In genomic region chr7:47406766-47407129, GRCh38 we compare ENCODE assay signal across 14 cellular contexts.
DNase-seq lines count a peak whose midpoint lies in the region; ATAC-seq, FAIRE-seq and TF ChIP-seq lines count a peak whose summit lies in the region.
"Had no signal": no experiment of that assay in that cellular context is flagged by ENCODE, and none has a peak within 500 bp of the region (broad histone marks: within the 10 kb centered on the region; RNA-seq: fewer than 3 reads in every experiment).

No MANE protein-coding gene starts in this region.

- H3K9ac ChIP-seq in HepG2 (ENCODE audit: insufficient read depth, low read depth, low read length) = no peak overlapping the region
- no peak overlapping the region for H3K9ac ChIP-seq in rectal smooth muscle tissue (ENCODE audit: low read length)
- H3K9ac ChIP-seq: SK-N-SH had no signal

- H3K4me3 ChIP-seq in HepG2 (replicated peaks in 1 of 3; ENCODE audit: insufficient read depth in 1 of 3, low read depth in 2 of 3, low read length in 3 of 3) (no peak overlapping the region), rectal smooth muscle tissue (ENCODE audit: low read length) (no peak overlapping the region), uterus (no peak overlapping the region)

- POLR2A ChIA-PET in HepG2 (lab: Yijun Ruan, JAX) = no interaction called here

- DNase-seq in NCI-H1092 treated with DMSO at 0.1 percent for 48 hours (lab: John Stamatoyannopoulos, UW) (peak; percentile 57), NCI-H1092 (lab: John Stamatoyannopoulos, UW) (no peak), HepG2 (ENCODE audit: low spot score) (no peak), uterus (no peak)
- DNase-seq in stimulated activated CD8-positive, alpha-beta memory T cell treated with anti-CD3 and anti-CD28 coated beads, Interleukin-4, amount 100 ng/mL, for 48 hours = no peak
- DNase-seq: activated CD8-positive, alpha-beta memory T cell treated with anti-CD3 and anti-CD28 coated beads, Interleukin-2, amount 50 U/mL, for 4 hours; activated gamma-delta T cell treated with Interleukin-2 at 50 U/mL for 16 hours; DMS79 treated with DMSO at 0.1 percent for 48 hours; SK-N-SH; stimulated activated CD4-positive, alpha-beta T cell treated with anti-CD3 and anti-CD28 coated beads, Interleukin-15, amount 100 ng/mL, for 24 hours; T1000 had no signal

- no TSS peak for BruUV-seq in HepG2 (replicated peaks; lab: Mats Ljungman, UMichigan)

- CTCF ChIA-PET in HepG2 (lab: Yijun Ruan, JAX; ENCODE audit: low intra/inter-chr PET ratio, low total read pairs) = no interaction called here

- H2AFZ ChIP-seq in HepG2 (ENCODE audit: low read length) = no peak overlapping the region

- H4K20me1 ChIP-seq in HepG2 (ENCODE audit: insufficient read depth, low read length) = peaks cover 32% of the 10 kb centered on the region

- 86% methylated on average over 11 of the region's 11 CpGs for WGBS in HepG2 (ENCODE audit: low lambda C conversion rate)

- TF ChIP-seq RAD21 in HepG2 (CRISPR knock-in tag; IDR thresholded peaks at IDR 0.05) = no peak

- in situ Hi-C loops in HepG2 (cut with HindIII; ENCODE audit: extremely low pct_ligation_motif_present, low pct_unique_long_range_greater_than_20kb) = no loop called here

- intact Hi-C loops in HepG2 (cut with micrococcal nuclease; ENCODE audit: unreplicated experiment) = no loop called here
- intact Hi-C loops in uterus (cut with DNase I; ENCODE audit: low total_unique reads) = no loop called here

- H3K27ac ChIP-seq in HepG2 (ENCODE audit: extremely low read length, insufficient read depth, low read length) (no peak overlapping the region), rectal smooth muscle tissue (ENCODE audit: low read depth, low read length) (peak overlapping the region; percentile 83), uterus (peak overlapping the region; percentile 82 to 87)

- no peak for TF ChIP-seq POLR2A in HepG2 (IDR thresholded peaks at IDR 0.05; ENCODE audit: insufficient read depth in 1 of 2, low read depth in 2 of 2, low read length in 2 of 2)
- TF ChIP-seq POLR2A in uterus (IDR thresholded peaks at IDR 0.05) = no peak

- H3K9me3 ChIP-seq in HepG2 (ENCODE audit: low read length) = no peaks in the 10 kb centered on the region
- H3K9me3 ChIP-seq in uterus = no peaks in the 10 kb centered on the region
- H3K9me3 ChIP-seq: SK-N-SH had no signal

- H3K4me1 ChIP-seq in HepG2 (ENCODE audit: insufficient read depth, low read length) (peaks cover 37% of the 10 kb centered on the region), rectal smooth muscle tissue (ENCODE audit: control insufficient read depth, insufficient read depth, low read length) (peaks cover 23% of the 10 kb centered on the region), uterus (peaks cover 17 to 22% of the 10 kb centered on the region in 2 donors)

- FAIRE-seq in HepG2 (lab: Jason Lieb, UNC) = no peak

- TF ChIP-seq CTCF in HepG2 (CRISPR knock-in tag; IDR thresholded peaks at IDR 0.05) (no peak), uterus (IDR thresholded peaks at IDR 0.05) (no peak)

- H3K27me3 ChIP-seq in HepG2 (ENCODE audit: control insufficient read depth in 1 of 2, insufficient read depth in 2 of 2, low read length in 2 of 2) (no peaks in the 10 kb centered on the region), rectal smooth muscle tissue (ENCODE audit: control insufficient read depth, insufficient read depth, low read length) (no peaks in the 10 kb centered on the region), uterus (no peaks in the 10 kb centered on the region)

- H3K4me2 ChIP-seq in HepG2 (ENCODE audit: low read depth, low read length) = no peak overlapping the region
- H3K4me2 ChIP-seq: SK-N-SH had no signal

- H3K79me2 ChIP-seq in HepG2 (ENCODE audit: insufficient read depth, low read length) = no peaks in the 10 kb centered on the region

- ATAC-seq in HepG2 = 0 out of 3 replicates have a peak, but pooled peaks have one; percentile 3
- ATAC-seq in HG02798 (IDR thresholded peaks at IDR 0.05; ENCODE audit: poor library complexity, unreplicated experiment) = no peak
- no peak for ATAC-seq in GM21515 (IDR thresholded peaks at IDR 0.05; ENCODE audit: unreplicated experiment)

- TF ChIP-seq EP300 in HepG2 (IDR thresholded peaks at IDR 0.05; ENCODE audit: low read depth in 2 of 2, low read length in 2 of 2) (no peak), HepG2 (CRISPR knock-in tag; IDR thresholded peaks at IDR 0.05; ENCODE audit: borderline replicate concordance) (no peak)

- peaks cover 33 to 81% of the 10 kb centered on the region in 2 experiments for H3K36me3 ChIP-seq in HepG2 (replicated peaks in 1 of 2; ENCODE audit: control insufficient read depth in 1 of 2, insufficient read depth in 2 of 2, low read length in 2 of 2)
- no peaks in the 10 kb centered on the region for H3K36me3 ChIP-seq in rectal smooth muscle tissue (ENCODE audit: control insufficient read depth, insufficient read depth, low read length)
- no peaks in the 10 kb centered on the region for H3K36me3 ChIP-seq in uterus

TF ChIP-seq in HepG2, 621 proteins besides CTCF, POLR2A, EP300 and RAD21:
- TF ChIP-seq ZNF775 (CRISPR knock-in tag; IDR thresholded peaks at IDR 0.05; ENCODE audit: borderline replicate concordance) (no peak), ZC3H13 (CRISPR knock-in tag; IDR thresholded peaks at IDR 0.05) (no peak), MIER2 (CRISPR knock-in tag; IDR thresholded peaks at IDR 0.05) (no peak), CHD2 (IDR thresholded peaks at IDR 0.05; ENCODE audit: low read depth, low read length) (no peak), RBFOX2 (IDR thresholded peaks at IDR 0.05; ENCODE audit: low read depth, low read length) (no peak), JDP2 (CRISPR knock-in tag; IDR thresholded peaks at IDR 0.05; ENCODE audit: borderline replicate concordance) (no peak), GLI4 (CRISPR knock-in tag; IDR thresholded peaks at IDR 0.05; ENCODE audit: borderline replicate concordance) (no peak), ZNF75D (CRISPR knock-in tag; IDR thresholded peaks at IDR 0.05; ENCODE audit: borderline replicate concordance) (no peak), XBP1 (CRISPR knock-in tag; IDR thresholded peaks at IDR 0.05) (no peak), EEA1 (CRISPR knock-in tag; IDR thresholded peaks at IDR 0.05; ENCODE audit: borderline replicate concordance) (no peak), ZNF431 (CRISPR knock-in tag; IDR thresholded peaks at IDR 0.05; ENCODE audit: borderline replicate concordance, low read depth) (no peak), HOMEZ (CRISPR knock-in tag; IDR thresholded peaks at IDR 0.05; ENCODE audit: low read depth) (no peak), ZMYM3 (CRISPR knock-in tag; IDR thresholded peaks at IDR 0.05) (no peak)
TF ChIP-seq in HepG2: peak in this region for 0.
